In the genomic region with DNA sequence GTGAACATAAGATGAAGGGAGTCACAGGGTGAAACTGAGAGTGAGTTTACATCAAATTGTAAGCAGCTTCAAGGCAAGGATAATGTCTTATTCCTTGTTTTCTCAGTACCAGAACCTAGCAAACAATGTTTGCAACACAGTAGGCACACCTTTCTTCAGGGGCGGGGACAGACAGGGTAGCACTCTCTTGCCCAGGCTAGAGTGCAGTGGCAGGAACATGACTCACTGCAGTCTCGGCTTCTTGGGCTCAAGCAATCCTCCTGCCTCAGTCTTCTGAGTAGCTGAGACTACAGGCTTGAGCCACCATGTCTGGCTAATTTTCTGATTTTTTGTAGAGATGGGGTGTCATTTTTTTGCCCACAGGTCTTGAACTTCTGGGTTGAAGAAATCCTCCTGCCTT, we compare ENCODE assay signal across 11 cellular contexts.
"Had no signal": no experiment of that assay in that cellular context is flagged by ENCODE, and none has a peak within 500 bp of the region (broad histone marks: within the 10 kb centered on the region; RNA-seq: fewer than 3 reads in every experiment).

No MANE protein-coding gene starts in this region.

- H3K4me1 Mint-ChIP-seq: stimulated activated effector memory CD8-positive, alpha-beta T cell treated with anti-CD3 and anti-CD28 coated beads, Interleukin-12 subunit alpha, Interleukin-12 subunit beta, amount 100 ng/mL, for 72 hours had no signal

- H3K27ac ChIP-seq: heart left ventricle, parathyroid adenoma, skin epidermis had no signal

- DNase-seq: activated CD4-positive, CD25-positive, alpha-beta regulatory T cell treated with anti-CD3 and anti-CD28 coated beads, Interleukin-2, amount 50 U/mL, for 72 hours; activated CD8-positive, alpha-beta memory T cell treated with anti-CD3 and anti-CD28 coated beads, Interleukin-2, amount 50 U/mL, for 48 hours; activated CD8-positive, alpha-beta T cell treated with anti-CD3 and anti-CD28 coated beads, Interleukin-2, amount 10 ng/mL, durations not matched to agents 7 days and 5 days; activated naive CD4-positive, alpha-beta T cell; aorta; heart left ventricle; SW 1271; trophoblast cell had no signal

- H3K36me3 Mint-ChIP-seq: stimulated activated effector memory CD8-positive, alpha-beta T cell treated with anti-CD3 and anti-CD28 coated beads, Interleukin-12 subunit alpha, Interleukin-12 subunit beta, amount 100 ng/mL, for 72 hours had no signal

- H3K4me3 ChIP-seq: heart left ventricle, skin epidermis had no signal

- H3K36me3 ChIP-seq: heart left ventricle had no signal

- H2AFZ ChIP-seq: parathyroid adenoma had no signal

- H3K27me3 ChIP-seq: heart left ventricle had no signal

- H3K4me3 Mint-ChIP-seq: activated CD8-positive, alpha-beta T cell treated with anti-CD3 and anti-CD28 coated beads, Interleukin-2, amount 10 ng/mL, durations not matched to agents 7 days and 5 days; stimulated activated effector memory CD8-positive, alpha-beta T cell treated with anti-CD3 and anti-CD28 coated beads, Interleukin-12 subunit alpha, Interleukin-12 subunit beta, amount 100 ng/mL, for 72 hours had no signal

- ATAC-seq: activated CD8-positive, alpha-beta T cell treated with anti-CD3 and anti-CD28 coated beads, Interleukin-2, amount 10 ng/mL, durations not matched to agents 7 days and 5 days; heart left ventricle; stimulated activated effector memory CD8-positive, alpha-beta T cell treated with anti-CD3 and anti-CD28 coated beads, Interleukin-12 subunit alpha, Interleukin-12 subunit beta, amount 100 ng/mL, for 72 hours had no signal

- H3K9ac ChIP-seq: parathyroid adenoma had no signal

- H3K27ac Mint-ChIP-seq: activated CD8-positive, alpha-beta T cell treated with anti-CD3 and anti-CD28 coated beads, Interleukin-2, amount 10 ng/mL, durations not matched to agents 7 days and 5 days; stimulated activated effector memory CD8-positive, alpha-beta T cell treated with anti-CD3 and anti-CD28 coated beads, Interleukin-12 subunit alpha, Interleukin-12 subunit beta, amount 100 ng/mL, for 72 hours had no signal

- H3K79me2 ChIP-seq: parathyroid adenoma had no signal

- H3K9me3 Mint-ChIP-seq: stimulated activated effector memory CD8-positive, alpha-beta T cell treated with anti-CD3 and anti-CD28 coated beads, Interleukin-12 subunit alpha, Interleukin-12 subunit beta, amount 100 ng/mL, for 72 hours had no signal

- H3K4me1 ChIP-seq: parathyroid adenoma had no signal
